1 cellular context compared by ENCODE assay signal in the genomic region with DNA sequence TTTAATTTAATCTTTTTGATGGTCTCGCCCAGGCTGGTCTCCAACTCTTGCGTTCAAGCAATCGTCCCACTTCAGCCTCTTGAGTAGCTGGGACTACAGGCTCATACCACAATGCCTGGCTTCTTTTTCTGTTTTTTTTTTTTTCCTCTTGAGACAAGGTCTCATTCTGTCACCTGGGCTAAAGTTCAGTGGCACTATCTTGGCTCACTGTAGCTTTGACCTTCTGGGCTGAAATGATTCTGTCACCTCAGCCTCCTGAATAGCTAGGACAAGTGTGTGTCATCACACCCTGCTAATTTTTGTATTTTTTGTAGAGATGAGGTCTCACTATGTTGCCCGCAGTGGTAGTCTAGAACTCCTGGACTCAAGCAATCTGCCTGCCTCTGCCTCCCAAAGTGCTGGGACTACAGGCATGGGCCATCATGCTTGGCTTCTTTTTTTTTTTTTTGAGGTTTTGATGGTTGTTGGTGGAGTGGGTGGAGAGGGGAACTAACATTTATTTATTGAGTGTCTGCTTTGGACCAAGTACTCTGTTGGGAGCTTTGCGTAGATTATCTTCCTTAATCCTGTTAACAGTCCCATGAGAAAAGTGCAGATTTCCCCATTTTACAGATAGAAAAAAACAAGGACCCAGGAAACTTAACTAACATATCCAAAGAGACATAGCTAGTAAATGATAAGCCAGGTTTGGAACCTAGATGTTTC.
TF ChIP-seq lines count a peak whose summit lies in the region.

No MANE protein-coding gene starts in this region.

TF ChIP-seq in GM12878, 131 proteins besides CTCF, POLR2A, EP300 and RAD21:
- TF ChIP-seq RUNX3 (IDR thresholded peaks at IDR 0.05; ENCODE audit: low read length), result 0 out of 2 replicates have a peak, but pooled peaks have one; percentile 11
- no peak for TF ChIP-seq KLF5 (IDR thresholded peaks at IDR 0.05; ENCODE audit: partially characterized antibody)
TF ChIP-seq in GM12878: peak in this region for 1.
